Comparison of ENCODE assay signal across 9 cellular contexts in the genomic region with DNA sequence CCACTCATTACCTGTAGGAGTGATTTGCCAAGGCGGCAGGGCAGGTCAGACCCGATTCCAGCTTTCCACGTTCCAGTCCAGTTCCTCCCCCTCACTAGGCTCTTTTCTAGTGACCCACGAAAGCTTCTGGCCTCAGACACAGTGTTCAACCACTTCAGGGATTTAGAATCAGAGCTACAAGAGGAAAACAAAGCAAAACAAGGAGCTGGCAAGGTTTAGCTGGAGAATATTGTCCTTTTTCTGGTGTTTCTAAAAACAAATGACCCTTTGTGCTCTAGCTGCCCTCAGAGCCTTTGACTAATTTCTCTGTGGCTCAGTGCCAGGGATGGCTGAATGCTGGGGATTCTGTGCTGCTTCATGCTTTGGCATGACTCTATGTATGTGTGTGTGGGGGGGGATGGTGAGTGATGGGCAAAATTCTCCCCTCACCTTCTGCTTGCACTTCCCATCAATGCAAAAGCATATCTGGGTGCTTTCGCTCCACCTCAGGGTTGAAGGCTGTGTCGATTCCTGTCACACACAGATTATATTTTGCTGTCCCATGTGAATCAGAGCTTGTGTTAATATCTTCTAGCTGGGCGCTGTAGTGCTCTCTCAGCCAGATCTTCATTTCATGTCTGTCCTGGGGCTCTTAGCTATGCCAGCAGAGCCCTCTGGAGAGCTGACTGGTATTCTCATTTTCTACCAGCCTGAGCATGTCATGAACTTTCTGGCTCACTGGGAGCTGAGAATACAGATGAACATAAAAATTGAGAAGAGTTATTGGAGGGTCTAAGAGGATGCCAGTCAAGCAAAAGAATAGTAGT. TPM values are rescaled to one million over a fixed set of nuclear protein-coding genes. Genes with fewer than 3 reads are reported as not detected.
DNase-seq lines count a peak whose midpoint lies in the region; ATAC-seq lines count a peak whose summit lies in the region.
"Had no signal": no experiment of that assay in that cellular context is flagged by ENCODE, and none has a peak within 500 bp of the region (broad histone marks: within the 10 kb centered on the region; RNA-seq: fewer than 3 reads in every experiment).

No MANE protein-coding gene starts in this region.

- in situ Hi-C loops in Caki2 (cut with HindIII; ENCODE audit: low pct_unique_long_range_greater_than_20kb, low sequenced_read_pairs), result no loop called here

- intact Hi-C loops in left cardiac atrium (cut with DNase I), result no loop called here

- peak; percentile 62 for DNase-seq in Caki2 (ENCODE audit: low read depth)
- peak; percentile 81 for DNase-seq in amniotic epithelial cell (ENCODE audit: low read depth)
- peak; percentile 80 for DNase-seq in left cardiac atrium
- DNase-seq in pulmonary artery endothelial cell (ENCODE audit: low read depth, low spot score), result peak; percentile 67
- no peak for DNase-seq in NCI-H774 (lab: John Stamatoyannopoulos, UW)
- DNase-seq in SK-N-DZ (ENCODE audit: low spot score), result no peak
- DNase-seq: SHP77 had no signal

- ATAC-seq in left cardiac atrium (peak; percentile 86 to 95), HG02798 (IDR thresholded peaks at IDR 0.05; ENCODE audit: poor library complexity, unreplicated experiment) (no peak), HG02981 (IDR thresholded peaks at IDR 0.05; ENCODE audit: unreplicated experiment) (no peak)

RNA-seq across cellular contexts. Expression of a gene that starts 19.3 kb away (rescaled TPM):
- total RNA-seq in Caki2 (2014; rRNA removed; shearing (Covaris generic); ENCODE audit: low replicate concordance), result 5.2 and 7.9 TPM in 2 replicates
- total RNA-seq in left cardiac atrium (10 to 100 TPM; 34.0 to 42.9 TPM), pulmonary artery endothelial cell (32.8 and 51.5 TPM in 2 replicates)
- polyA plus RNA-seq in SK-N-DZ (2014; cell fraction: cytosol; rRNA removed), result 0.14 and 0.31 TPM in 2 replicates
- polyA plus RNA-seq in SK-N-DZ (2014; cell fraction: nucleus; rRNA removed), result 0.13 and 0.14 TPM in 2 replicates

Comparison
In these comparisons a context has a peak if more than half of its experiments do, and no peak if none do; other contexts are left out.
1. DNase-seq: peak in Caki2 (single experiment), amniotic epithelial cell (single experiment), left cardiac atrium (single experiment) and pulmonary artery endothelial cell (single experiment); none in NCI-H774 (single experiment) and SK-N-DZ (single experiment).
2. ATAC-seq: peak in left cardiac atrium (2 of 2); none in HG02798 (single experiment) and HG02981 (single experiment).